Comparison of ENCODE assay signal across 10 cellular contexts in the genomic region with DNA sequence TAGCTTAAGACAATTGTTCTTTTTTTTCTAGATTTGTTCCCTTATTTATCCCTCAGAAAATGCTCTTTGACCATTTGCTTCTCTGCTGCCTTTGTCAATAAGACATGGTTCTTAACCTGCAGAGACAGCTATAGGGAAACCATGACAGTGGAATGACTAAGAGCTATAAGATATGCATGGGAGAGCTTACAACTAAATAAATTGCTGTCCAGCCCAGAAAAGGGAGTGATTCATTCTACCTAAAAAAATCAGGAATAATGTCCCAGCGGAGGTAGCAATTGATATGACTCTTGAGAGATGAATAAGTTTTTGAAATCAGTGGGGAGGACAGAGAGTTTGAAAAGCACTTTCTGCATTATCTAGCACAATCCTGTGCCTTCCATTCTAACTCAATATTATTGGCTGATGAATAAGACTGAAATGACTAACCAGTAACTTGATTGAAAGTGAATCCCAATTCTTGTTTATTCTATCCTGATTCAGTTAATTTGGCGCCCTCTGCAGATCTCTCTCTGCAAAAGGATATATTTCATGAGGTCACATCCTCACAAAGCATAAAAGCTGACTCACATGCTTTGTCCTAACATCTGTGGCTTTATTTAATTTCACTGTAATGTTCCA.
DNase-seq lines count a peak whose midpoint lies in the region; ATAC-seq and TF ChIP-seq lines count a peak whose summit lies in the region.
"Had no signal": no experiment of that assay in that cellular context is flagged by ENCODE, and none has a peak within 500 bp of the region (broad histone marks: within the 10 kb centered on the region; RNA-seq: fewer than 3 reads in every experiment).

No MANE protein-coding gene starts in this region.

- no peak overlapping the region for H3K4me3 Mint-ChIP-seq in activated CD4-positive, alpha-beta T cell treated with anti-CD3 and anti-CD28 coated beads for 36 hours
- H3K4me3 Mint-ChIP-seq: naive B cell had no signal

- H3K4me2 ChIP-seq in DOHH2 (ENCODE audit: low read length) = no peak overlapping the region

- no peak overlapping the region for H3K27ac ChIP-seq in DOHH2 (ENCODE audit: low read depth, low read length)
- H3K27ac ChIP-seq in WERI-Rb-1 = no peak overlapping the region

- POLR2A ChIA-PET in activated CD4-positive, alpha-beta T cell treated with anti-CD3 and anti-CD28 coated beads for 36 hours (lab: Charles Lee) = no interaction called here

- H3K27ac Mint-ChIP-seq in activated CD4-positive, alpha-beta T cell treated with anti-CD3 and anti-CD28 coated beads for 36 hours = no peak overlapping the region
- H3K27ac Mint-ChIP-seq: naive B cell had no signal

- no peaks in the 10 kb centered on the region for H3K27me3 ChIP-seq in DOHH2 (ENCODE audit: control insufficient read depth, low read length)
- peaks cover 41% of the 10 kb centered on the region for H3K27me3 ChIP-seq in WERI-Rb-1 (ENCODE audit: insufficient read depth, low read depth, severe bottlenecking)

- H3K4me3 ChIP-seq in DOHH2 (ENCODE audit: low read length) = no peak overlapping the region
- no peak overlapping the region for H3K4me3 ChIP-seq in LNCaP clone FGC (ENCODE audit: low read depth, low read length)
- no peak overlapping the region for H3K4me3 ChIP-seq in WERI-Rb-1 (ENCODE audit: low read depth, low read length)

- no peaks in the 10 kb centered on the region for H3F3A ChIP-seq in DOHH2 (ENCODE audit: control insufficient read depth, insufficient read depth)

- TF ChIP-seq CTCF in DOHH2 (IDR thresholded peaks at IDR 0.05; ENCODE audit: low read depth, low read length, poor library complexity, severe bottlenecking) (peak; percentile 50), LNCaP clone FGC (IDR thresholded peaks at IDR 0.05; ENCODE audit: control insufficient read depth, extremely low read depth, insufficient read depth) (peak; percentile 40), WERI-Rb-1 (IDR thresholded peaks at IDR 0.05; ENCODE audit: low read depth, low read length) (no peak)

- no peaks in the 10 kb centered on the region for H3K9me2 ChIP-seq in DOHH2 (replicated peaks; ENCODE audit: control insufficient read depth, low read length)

- H3K4me1 Mint-ChIP-seq in activated CD4-positive, alpha-beta T cell treated with anti-CD3 and anti-CD28 coated beads for 36 hours = no peaks in the 10 kb centered on the region
- H3K4me1 Mint-ChIP-seq: naive B cell had no signal

- no peaks in the 10 kb centered on the region for H3K4me1 ChIP-seq in DOHH2 (ENCODE audit: control insufficient read depth, low read length)

- H3K9me3 ChIP-seq in DOHH2 (ENCODE audit: control insufficient read depth, insufficient read depth, low read length) (no peaks in the 10 kb centered on the region), WERI-Rb-1 (ENCODE audit: severe bottlenecking) (no peaks in the 10 kb centered on the region)

- H3K36me3 ChIP-seq in DOHH2 (ENCODE audit: control insufficient read depth, low read length) (no peaks in the 10 kb centered on the region), WERI-Rb-1 (no peaks in the 10 kb centered on the region)

- no peaks in the 10 kb centered on the region for H4K20me1 ChIP-seq in DOHH2 (ENCODE audit: control insufficient read depth, insufficient read depth, low read depth, low read length)

- intact Hi-C loops in activated CD4-positive, alpha-beta T cell treated with anti-CD3 and anti-CD28 coated beads for 36 hours (cut with DNase I, micrococcal nuclease) = no loop called here

- DNase-seq in LNCaP clone FGC (ENCODE audit: low read depth) = no peak
- DNase-seq in WERI-Rb-1 = peak; percentile 6
- DNase-seq in left kidney (ENCODE audit: low read depth, low spot score) = peak; percentile 66
- DNase-seq in stimulated activated CD4-positive, alpha-beta T cell treated with anti-CD3 and anti-CD28 coated beads, Interleukin-4, amount 100 ng/mL, for 4 hours = no peak
- no peak for DNase-seq in T-helper 2 cell
- DNase-seq in NCI-H226 = no peak
- no peak for DNase-seq in activated CD4-positive, alpha-beta T cell treated with anti-CD3 and anti-CD28 coated beads for 36 hours
- DNase-seq: naive B cell, NCI-H187 had no signal

- no peaks in the 10 kb centered on the region for H3K36me3 Mint-ChIP-seq in activated CD4-positive, alpha-beta T cell treated with anti-CD3 and anti-CD28 coated beads for 36 hours (ENCODE audit: low read depth)
- H3K36me3 Mint-ChIP-seq: naive B cell had no signal

- no peaks in the 10 kb centered on the region for H3K27me3 Mint-ChIP-seq in activated CD4-positive, alpha-beta T cell treated with anti-CD3 and anti-CD28 coated beads for 36 hours
- H3K27me3 Mint-ChIP-seq: naive B cell had no signal

- CTCF ChIA-PET in activated CD4-positive, alpha-beta T cell treated with anti-CD3 and anti-CD28 coated beads for 36 hours (lab: Charles Lee) = no interaction called here

- H3K9me3 Mint-ChIP-seq in activated CD4-positive, alpha-beta T cell treated with anti-CD3 and anti-CD28 coated beads for 36 hours (ENCODE audit: low read depth) = peaks cover 4% of the 10 kb centered on the region

- no peaks in the 10 kb centered on the region for H3K79me2 ChIP-seq in DOHH2 (ENCODE audit: control insufficient read depth, low read length)

- no peak for ATAC-seq in activated CD4-positive, alpha-beta T cell treated with anti-CD3 and anti-CD28 coated beads for 36 hours

Comparison
In these comparisons a context has a peak if more than half of its experiments do, and no peak if none do; other contexts are left out.
1. DNase-seq: peak in WERI-Rb-1 (single experiment) and left kidney (single experiment); none in LNCaP clone FGC (single experiment), stimulated activated CD4-positive, alpha-beta T cell treated with anti-CD3 and anti-CD28 coated beads, Interleukin-4, amount 100 ng/mL, for 4 hours (0 of 2), T-helper 2 cell (0 of 5), NCI-H226 (single experiment) and activated CD4-positive, alpha-beta T cell treated with anti-CD3 and anti-CD28 coated beads for 36 hours (single experiment).